ENCODE assay signal across 9 cellular contexts in genomic region chr12:78209851-78210493, GRCh38.
DNase-seq lines count a peak whose midpoint lies in the region; ATAC-seq and TF ChIP-seq lines count a peak whose summit lies in the region.
"Had no signal": no experiment of that assay in that cellular context is flagged by ENCODE, and none has a peak within 500 bp of the region (broad histone marks: within the 10 kb centered on the region; RNA-seq: fewer than 3 reads in every experiment).

No MANE protein-coding gene starts in this region.

- H3K27ac ChIP-seq in H9 (ENCODE audit: insufficient read length, low read depth, low read length), result no peak overlapping the region
- peak overlapping the region; percentile 71 for H3K27ac ChIP-seq in fibroblast of lung (ENCODE audit: insufficient read depth, low read length)
- H3K27ac ChIP-seq: colonic mucosa had no signal

- no peaks in the 10 kb centered on the region for H3K9me3 ChIP-seq in H9 (ENCODE audit: control insufficient read depth, low read depth, low read length)
- H3K9me3 ChIP-seq in fibroblast of lung (ENCODE audit: control insufficient read depth, insufficient read depth, low read depth, low read length), result no peaks in the 10 kb centered on the region
- H3K9me3 ChIP-seq: colonic mucosa had no signal

- no peak for TF ChIP-seq CTCF in H9 (conservative IDR thresholded peaks at IDR 0.05)
- no peak for TF ChIP-seq CTCF in fibroblast of lung (conservative IDR thresholded peaks at IDR 0.05 in 1 of 2, IDR thresholded peaks at IDR 0.05 in 1 of 2; ENCODE audit: low read depth in 1 of 2, low read length in 2 of 2)

- no peak overlapping the region for H3K4me3 Mint-ChIP-seq in H9

- no peak for ATAC-seq in activated naive CD4-positive, alpha-beta T cell treated with anti-CD3 and anti-CD28 coated beads, Interleukin-2, amount 50 U/mL, for 72 hours

- H4K20me1 ChIP-seq in H9 (ENCODE audit: control insufficient read depth, insufficient read depth, insufficient read length) (no peaks in the 10 kb centered on the region), fibroblast of lung (ENCODE audit: control insufficient read depth, extremely low read depth, insufficient read depth, low read length) (no peaks in the 10 kb centered on the region)

- no peaks in the 10 kb centered on the region for H3K23me2 ChIP-seq in H9 (ENCODE audit: insufficient read length, low read depth, low read length, poor library complexity, severe bottlenecking)

- H3K4ac ChIP-seq in H9 (ENCODE audit: low read depth, low read length), result no peak overlapping the region

- no peaks in the 10 kb centered on the region for H3K79me1 ChIP-seq in H9 (ENCODE audit: insufficient read depth, low read depth, low read length, poor library complexity, severe bottlenecking)

- H4K8ac ChIP-seq in H9 (replicated peaks; ENCODE audit: insufficient read length, low read depth, low read length), result no peak overlapping the region

- no peak overlapping the region for H2BK12ac ChIP-seq in H9 (ENCODE audit: insufficient read length, low read depth, low read length)

- no peak overlapping the region for H3K4me2 ChIP-seq in H9 (ENCODE audit: insufficient read depth, insufficient read length, low read length)
- peak overlapping the region; percentile 3 for H3K4me2 ChIP-seq in fibroblast of lung (ENCODE audit: extremely low read depth, insufficient read depth, low read length)

- no CpG with 5 or more reads among the region's 12 CpGs for WGBS in H9 (ENCODE audit: extremely low coverage, insufficient read length, low lambda C conversion rate)

- H3K36me3 ChIP-seq in fibroblast of lung (ENCODE audit: control insufficient read depth, insufficient read depth, low read length), result no peaks in the 10 kb centered on the region
- H3K36me3 ChIP-seq: colonic mucosa had no signal

- no peak overlapping the region for H2BK20ac ChIP-seq in H9 (ENCODE audit: low read depth, low read length, poor library complexity, severe bottlenecking)

- H3K27ac Mint-ChIP-seq in H9, result peak overlapping the region in 1 of 3 experiments; percentile 45; a peak in 2 of 7 replicates
- no peak overlapping the region for H3K27ac Mint-ChIP-seq in activated naive CD4-positive, alpha-beta T cell treated with anti-CD3 and anti-CD28 coated beads, Interleukin-2, amount 50 U/mL, for 72 hours

- H3K9ac ChIP-seq in H9 (ENCODE audit: extremely low read depth, insufficient read length, low read length) (no peak overlapping the region), fibroblast of lung (ENCODE audit: insufficient read depth, low read length) (no peak overlapping the region)

- H4K5ac ChIP-seq in H9 (ENCODE audit: insufficient read length, low read depth, low read length), result no peak overlapping the region

- H3K36me3 Mint-ChIP-seq in H9 (ENCODE audit: insufficient read depth in 1 of 3, low read depth in 3 of 3), result no peaks in the 10 kb centered on the region
- no peaks in the 10 kb centered on the region for H3K36me3 Mint-ChIP-seq in activated naive CD4-positive, alpha-beta T cell treated with anti-CD3 and anti-CD28 coated beads, Interleukin-2, amount 50 U/mL, for 72 hours

- H2BK120ac ChIP-seq in H9 (ENCODE audit: low read depth, low read length, poor library complexity, severe bottlenecking), result no peak overlapping the region

- H3K23ac ChIP-seq in H9 (ENCODE audit: insufficient read length, low read depth, low read length), result no peak overlapping the region

- H3K79me2 ChIP-seq in H9 (ENCODE audit: insufficient read depth, low read length) (no peaks in the 10 kb centered on the region), fibroblast of lung (ENCODE audit: control insufficient read depth, insufficient read depth, low read length) (no peaks in the 10 kb centered on the region)

- no peaks in the 10 kb centered on the region for H3K4me1 ChIP-seq in H9 (ENCODE audit: insufficient read depth, low read length)
- H3K4me1 ChIP-seq in fibroblast of lung (ENCODE audit: control insufficient read depth, extremely low read depth, insufficient read depth, low read length), result peaks cover 8% of the 10 kb centered on the region
- H3K4me1 ChIP-seq: colonic mucosa had no signal

- H3K18ac ChIP-seq in H9 (ENCODE audit: insufficient read length, low read depth, low read length), result peak overlapping the region; percentile 65

- no peak overlapping the region for H2AFZ ChIP-seq in H9 (ENCODE audit: low read length)
- peak overlapping the region; percentile 71 for H2AFZ ChIP-seq in fibroblast of lung (ENCODE audit: low read length)

- no peaks in the 10 kb centered on the region for H3K9me3 Mint-ChIP-seq in H9
- H3K9me3 Mint-ChIP-seq in activated naive CD4-positive, alpha-beta T cell treated with anti-CD3 and anti-CD28 coated beads, Interleukin-2, amount 50 U/mL, for 72 hours, result peaks cover 12 to 19% of the 10 kb centered on the region in 2 donors

- no peak overlapping the region for H2BK5ac ChIP-seq in H9 (ENCODE audit: insufficient read length, low read length)

- H2BK15ac ChIP-seq in H9 (ENCODE audit: low read depth, low read length), result no peak overlapping the region

- H3K4me1 Mint-ChIP-seq in H9, result peaks cover 6 to 7% of the 10 kb centered on the region in 2 experiments

- H3K4me3 ChIP-seq in fibroblast of lung (replicated peaks in 1 of 4; ENCODE audit: control extremely low read depth in 1 of 4, insufficient read depth in 1 of 4, low read depth in 3 of 4, low read length in 4 of 4) (no peak overlapping the region), skeletal muscle cell (ENCODE audit: low read depth, low read length) (no peak overlapping the region)
- H3K4me3 ChIP-seq: colonic mucosa had no signal

- no peak overlapping the region for H3K56ac ChIP-seq in H9 (ENCODE audit: insufficient read length, low read depth, low read length)

- no peak overlapping the region for H4K91ac ChIP-seq in H9 (ENCODE audit: insufficient read length, low read depth, low read length)

- H3K27me3 ChIP-seq in H9 (ENCODE audit: insufficient read depth, low read length) (no peaks in the 10 kb centered on the region), fibroblast of lung (ENCODE audit: control insufficient read depth, insufficient read depth, low read length) (no peaks in the 10 kb centered on the region)
- H3K27me3 ChIP-seq: colonic mucosa had no signal

- no peak overlapping the region for H2AK5ac ChIP-seq in H9 (ENCODE audit: insufficient read length, low read length)

- DNase-seq in H9 (no peak), NCI-H524 (lab: John Stamatoyannopoulos, UW) (peak; percentile 88 to 98), fibroblast of lung (ENCODE audit: low read depth in 2 of 2) (peak; percentile 34 to 81), skeletal muscle cell (ENCODE audit: low read depth) (peak; percentile 95), mucosa of gallbladder (ENCODE audit: low spot score) (no peak)
- no peak for DNase-seq in activated naive CD4-positive, alpha-beta T cell treated with anti-CD3 and anti-CD28 coated beads, Interleukin-2, amount 50 U/mL, for 72 hours (ENCODE audit: low spot score in 2 of 2)
- no peak for DNase-seq in activated CD4-positive, alpha-beta T cell treated with anti-CD3 and anti-CD28 coated beads, Interleukin-2, amount 50 U/mL, for 48 hours
- DNase-seq: colonic mucosa, trophoblast cell had no signal

- H3K14ac ChIP-seq in H9 (ENCODE audit: insufficient read depth, low read length), result no peak overlapping the region

- H3T11ph ChIP-seq in H9 (ENCODE audit: low read length), result no peak overlapping the region

- no peaks in the 10 kb centered on the region for H3K27me3 Mint-ChIP-seq in H9 (ENCODE audit: low read depth)

Comparison
In these comparisons a context has a peak if more than half of its experiments do, and no peak if none do; other contexts are left out.
1. DNase-seq: peak in NCI-H524 (2 of 2), fibroblast of lung (2 of 2) and skeletal muscle cell (single experiment); none in H9 (single experiment), activated naive CD4-positive, alpha-beta T cell treated with anti-CD3 and anti-CD28 coated beads, Interleukin-2, amount 50 U/mL, for 72 hours (0 of 2), mucosa of gallbladder (single experiment) and activated CD4-positive, alpha-beta T cell treated with anti-CD3 and anti-CD28 coated beads, Interleukin-2, amount 50 U/mL, for 48 hours (0 of 2).